ENCODE assay signal across 1 cellular context in the genomic region with DNA sequence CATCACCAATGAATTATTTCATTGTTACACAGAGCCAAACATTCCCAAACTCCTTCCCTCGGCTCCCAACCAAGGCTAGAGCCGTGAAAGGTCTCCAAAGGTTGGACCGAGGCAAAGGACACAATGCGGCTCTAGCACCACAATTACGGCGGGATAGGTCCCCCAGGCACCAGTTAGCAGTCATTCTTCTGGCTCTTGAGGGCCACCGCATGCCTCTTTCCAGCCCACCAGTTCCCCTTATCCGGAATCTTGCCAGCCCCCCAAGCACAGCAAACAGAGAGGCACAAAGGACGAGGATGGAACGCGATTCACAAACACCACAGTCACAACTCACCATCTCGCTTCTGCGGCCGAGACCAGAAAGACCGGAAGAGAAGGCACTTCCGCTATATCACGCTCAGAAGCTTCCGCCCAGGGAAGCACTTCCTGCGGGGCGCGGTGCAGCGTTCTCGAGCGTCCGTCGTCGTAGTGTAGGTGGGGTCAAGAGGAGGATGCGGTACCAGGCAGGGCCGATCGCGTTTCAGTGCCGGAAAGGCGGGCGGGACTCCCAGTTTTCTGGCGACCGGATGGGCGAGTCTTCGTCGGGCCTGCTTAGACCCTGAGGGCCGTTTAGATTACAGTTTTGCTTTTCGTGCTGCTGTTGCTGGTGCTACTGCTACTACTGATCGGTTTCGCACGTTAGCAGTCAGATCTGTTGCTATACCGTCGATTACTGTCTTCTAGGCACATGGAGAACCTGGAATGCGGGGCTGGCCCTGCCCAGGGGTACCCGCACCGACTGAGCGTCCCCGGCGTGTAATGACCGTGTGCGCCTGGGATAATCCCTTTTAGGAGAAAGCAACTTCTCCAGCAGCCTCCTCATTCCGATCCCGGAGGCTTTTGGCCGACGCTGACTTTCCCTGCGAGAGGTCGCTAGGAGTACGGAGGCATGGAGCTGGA.
TF ChIP-seq lines count a peak whose summit lies in the region.

A gene (minus strand): TSS at position 374 of the 939 bp plus-strand sequence. CDS start 37 bp downstream, at position 337.

TF ChIP-seq in K562, 482 proteins besides CTCF, POLR2A, EP300 and RAD21 (continued from another document and continues in another):
- TF ChIP-seq ZNF589 (CRISPR knock-in tag; IDR thresholded peaks at IDR 0.05; ENCODE audit: low read depth) (peak; percentile 12; the same call in 1 of the 2 replicates), PHF20 (IDR thresholded peaks at IDR 0.05; ENCODE audit: partially characterized antibody) (peak; percentile 99), MCM7 (IDR thresholded peaks at IDR 0.05) (peak in 1 of 2 experiments; percentile 55; a peak in 1 of 4 replicates), DPF2 (IDR thresholded peaks at IDR 0.05) (no peak; the same call in 1 of the 2 replicates), ZNF324 (CRISPR knock-in tag; IDR thresholded peaks at IDR 0.05) (0 out of 2 replicates have a peak, but pooled peaks have one; percentile 27), EP400 (IDR thresholded peaks at IDR 0.05) (peak; percentile 100), DACH1 (IDR thresholded peaks at IDR 0.05; ENCODE audit: partially characterized antibody) (no peak), ZNF175 (CRISPR knock-in tag; IDR thresholded peaks at IDR 0.05; ENCODE audit: low read depth) (no peak; the same call in 1 of the 2 replicates), MEF2A (IDR thresholded peaks at IDR 0.05; ENCODE audit: control insufficient read depth, low read depth, low read length) (peak; percentile 63), ZZZ3 (IDR thresholded peaks at IDR 0.05) (peak; percentile 99), KDM5B (IDR thresholded peaks at IDR 0.05; ENCODE audit: insufficient replicate concordance, low read depth, low read length) (peak; percentile 97), KDM4B (IDR thresholded peaks at IDR 0.05; ENCODE audit: borderline replicate concordance in 2 of 2, low read depth in 1 of 2) (peak in 1 of 2 experiments; percentile 99; a peak in 3 of 4 replicates), CC2D1A (IDR thresholded peaks at IDR 0.05) (peak; percentile 35; the same call in 1 of the 2 replicates), BRD9 (IDR thresholded peaks at IDR 0.05; ENCODE audit: low read depth, partially characterized antibody) (peak; percentile 100), NFE2 (IDR thresholded peaks at IDR 0.05; ENCODE audit: low read depth) (peak; percentile 53)
- TF ChIP-seq, protein P1, sequence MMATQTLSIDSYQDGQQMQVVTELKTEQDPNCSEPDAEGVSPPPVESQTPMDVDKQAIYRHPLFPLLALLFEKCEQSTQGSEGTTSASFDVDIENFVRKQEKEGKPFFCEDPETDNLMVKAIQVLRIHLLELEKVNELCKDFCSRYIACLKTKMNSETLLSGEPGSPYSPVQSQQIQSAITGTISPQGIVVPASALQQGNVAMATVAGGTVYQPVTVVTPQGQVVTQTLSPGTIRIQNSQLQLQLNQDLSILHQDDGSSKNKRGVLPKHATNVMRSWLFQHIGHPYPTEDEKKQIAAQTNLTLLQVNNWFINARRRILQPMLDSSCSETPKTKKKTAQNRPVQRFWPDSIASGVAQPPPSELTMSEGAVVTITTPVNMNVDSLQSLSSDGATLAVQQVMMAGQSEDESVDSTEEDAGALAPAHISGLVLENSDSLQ (IDR thresholded peaks at IDR 0.05): peak; percentile 74
- TF ChIP-seq, protein P2, sequence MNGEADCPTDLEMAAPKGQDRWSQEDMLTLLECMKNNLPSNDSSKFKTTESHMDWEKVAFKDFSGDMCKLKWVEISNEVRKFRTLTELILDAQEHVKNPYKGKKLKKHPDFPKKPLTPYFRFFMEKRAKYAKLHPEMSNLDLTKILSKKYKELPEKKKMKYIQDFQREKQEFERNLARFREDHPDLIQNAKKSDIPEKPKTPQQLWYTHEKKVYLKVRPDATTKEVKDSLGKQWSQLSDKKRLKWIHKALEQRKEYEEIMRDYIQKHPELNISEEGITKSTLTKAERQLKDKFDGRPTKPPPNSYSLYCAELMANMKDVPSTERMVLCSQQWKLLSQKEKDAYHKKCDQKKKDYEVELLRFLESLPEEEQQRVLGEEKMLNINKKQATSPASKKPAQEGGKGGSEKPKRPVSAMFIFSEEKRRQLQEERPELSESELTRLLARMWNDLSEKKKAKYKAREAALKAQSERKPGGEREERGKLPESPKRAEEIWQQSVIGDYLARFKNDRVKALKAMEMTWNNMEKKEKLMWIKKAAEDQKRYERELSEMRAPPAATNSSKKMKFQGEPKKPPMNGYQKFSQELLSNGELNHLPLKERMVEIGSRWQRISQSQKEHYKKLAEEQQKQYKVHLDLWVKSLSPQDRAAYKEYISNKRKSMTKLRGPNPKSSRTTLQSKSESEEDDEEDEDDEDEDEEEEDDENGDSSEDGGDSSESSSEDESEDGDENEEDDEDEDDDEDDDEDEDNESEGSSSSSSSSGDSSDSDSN (IDR thresholded peaks at IDR 0.05; ENCODE audit: borderline replicate concordance in 1 of 2, low read depth in 2 of 2, low read length in 2 of 2): no peak
- TF ChIP-seq, protein P3, sequence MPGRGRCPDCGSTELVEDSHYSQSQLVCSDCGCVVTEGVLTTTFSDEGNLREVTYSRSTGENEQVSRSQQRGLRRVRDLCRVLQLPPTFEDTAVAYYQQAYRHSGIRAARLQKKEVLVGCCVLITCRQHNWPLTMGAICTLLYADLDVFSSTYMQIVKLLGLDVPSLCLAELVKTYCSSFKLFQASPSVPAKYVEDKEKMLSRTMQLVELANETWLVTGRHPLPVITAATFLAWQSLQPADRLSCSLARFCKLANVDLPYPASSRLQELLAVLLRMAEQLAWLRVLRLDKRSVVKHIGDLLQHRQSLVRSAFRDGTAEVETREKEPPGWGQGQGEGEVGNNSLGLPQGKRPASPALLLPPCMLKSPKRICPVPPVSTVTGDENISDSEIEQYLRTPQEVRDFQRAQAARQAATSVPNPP (IDR thresholded peaks at IDR 0.05; ENCODE audit: borderline replicate concordance, insufficient read depth, insufficient read length): no peak
- TF ChIP-seq, protein P4, sequence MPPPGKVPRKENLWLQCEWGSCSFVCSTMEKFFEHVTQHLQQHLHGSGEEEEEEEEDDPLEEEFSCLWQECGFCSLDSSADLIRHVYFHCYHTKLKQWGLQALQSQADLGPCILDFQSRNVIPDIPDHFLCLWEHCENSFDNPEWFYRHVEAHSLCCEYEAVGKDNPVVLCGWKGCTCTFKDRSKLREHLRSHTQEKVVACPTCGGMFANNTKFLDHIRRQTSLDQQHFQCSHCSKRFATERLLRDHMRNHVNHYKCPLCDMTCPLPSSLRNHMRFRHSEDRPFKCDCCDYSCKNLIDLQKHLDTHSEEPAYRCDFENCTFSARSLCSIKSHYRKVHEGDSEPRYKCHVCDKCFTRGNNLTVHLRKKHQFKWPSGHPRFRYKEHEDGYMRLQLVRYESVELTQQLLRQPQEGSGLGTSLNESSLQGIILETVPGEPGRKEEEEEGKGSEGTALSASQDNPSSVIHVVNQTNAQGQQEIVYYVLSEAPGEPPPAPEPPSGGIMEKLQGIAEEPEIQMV (tag; conservative IDR thresholded peaks at IDR 0.05; ENCODE audit: low read depth): no peak
- TF ChIP-seq, protein P5, sequence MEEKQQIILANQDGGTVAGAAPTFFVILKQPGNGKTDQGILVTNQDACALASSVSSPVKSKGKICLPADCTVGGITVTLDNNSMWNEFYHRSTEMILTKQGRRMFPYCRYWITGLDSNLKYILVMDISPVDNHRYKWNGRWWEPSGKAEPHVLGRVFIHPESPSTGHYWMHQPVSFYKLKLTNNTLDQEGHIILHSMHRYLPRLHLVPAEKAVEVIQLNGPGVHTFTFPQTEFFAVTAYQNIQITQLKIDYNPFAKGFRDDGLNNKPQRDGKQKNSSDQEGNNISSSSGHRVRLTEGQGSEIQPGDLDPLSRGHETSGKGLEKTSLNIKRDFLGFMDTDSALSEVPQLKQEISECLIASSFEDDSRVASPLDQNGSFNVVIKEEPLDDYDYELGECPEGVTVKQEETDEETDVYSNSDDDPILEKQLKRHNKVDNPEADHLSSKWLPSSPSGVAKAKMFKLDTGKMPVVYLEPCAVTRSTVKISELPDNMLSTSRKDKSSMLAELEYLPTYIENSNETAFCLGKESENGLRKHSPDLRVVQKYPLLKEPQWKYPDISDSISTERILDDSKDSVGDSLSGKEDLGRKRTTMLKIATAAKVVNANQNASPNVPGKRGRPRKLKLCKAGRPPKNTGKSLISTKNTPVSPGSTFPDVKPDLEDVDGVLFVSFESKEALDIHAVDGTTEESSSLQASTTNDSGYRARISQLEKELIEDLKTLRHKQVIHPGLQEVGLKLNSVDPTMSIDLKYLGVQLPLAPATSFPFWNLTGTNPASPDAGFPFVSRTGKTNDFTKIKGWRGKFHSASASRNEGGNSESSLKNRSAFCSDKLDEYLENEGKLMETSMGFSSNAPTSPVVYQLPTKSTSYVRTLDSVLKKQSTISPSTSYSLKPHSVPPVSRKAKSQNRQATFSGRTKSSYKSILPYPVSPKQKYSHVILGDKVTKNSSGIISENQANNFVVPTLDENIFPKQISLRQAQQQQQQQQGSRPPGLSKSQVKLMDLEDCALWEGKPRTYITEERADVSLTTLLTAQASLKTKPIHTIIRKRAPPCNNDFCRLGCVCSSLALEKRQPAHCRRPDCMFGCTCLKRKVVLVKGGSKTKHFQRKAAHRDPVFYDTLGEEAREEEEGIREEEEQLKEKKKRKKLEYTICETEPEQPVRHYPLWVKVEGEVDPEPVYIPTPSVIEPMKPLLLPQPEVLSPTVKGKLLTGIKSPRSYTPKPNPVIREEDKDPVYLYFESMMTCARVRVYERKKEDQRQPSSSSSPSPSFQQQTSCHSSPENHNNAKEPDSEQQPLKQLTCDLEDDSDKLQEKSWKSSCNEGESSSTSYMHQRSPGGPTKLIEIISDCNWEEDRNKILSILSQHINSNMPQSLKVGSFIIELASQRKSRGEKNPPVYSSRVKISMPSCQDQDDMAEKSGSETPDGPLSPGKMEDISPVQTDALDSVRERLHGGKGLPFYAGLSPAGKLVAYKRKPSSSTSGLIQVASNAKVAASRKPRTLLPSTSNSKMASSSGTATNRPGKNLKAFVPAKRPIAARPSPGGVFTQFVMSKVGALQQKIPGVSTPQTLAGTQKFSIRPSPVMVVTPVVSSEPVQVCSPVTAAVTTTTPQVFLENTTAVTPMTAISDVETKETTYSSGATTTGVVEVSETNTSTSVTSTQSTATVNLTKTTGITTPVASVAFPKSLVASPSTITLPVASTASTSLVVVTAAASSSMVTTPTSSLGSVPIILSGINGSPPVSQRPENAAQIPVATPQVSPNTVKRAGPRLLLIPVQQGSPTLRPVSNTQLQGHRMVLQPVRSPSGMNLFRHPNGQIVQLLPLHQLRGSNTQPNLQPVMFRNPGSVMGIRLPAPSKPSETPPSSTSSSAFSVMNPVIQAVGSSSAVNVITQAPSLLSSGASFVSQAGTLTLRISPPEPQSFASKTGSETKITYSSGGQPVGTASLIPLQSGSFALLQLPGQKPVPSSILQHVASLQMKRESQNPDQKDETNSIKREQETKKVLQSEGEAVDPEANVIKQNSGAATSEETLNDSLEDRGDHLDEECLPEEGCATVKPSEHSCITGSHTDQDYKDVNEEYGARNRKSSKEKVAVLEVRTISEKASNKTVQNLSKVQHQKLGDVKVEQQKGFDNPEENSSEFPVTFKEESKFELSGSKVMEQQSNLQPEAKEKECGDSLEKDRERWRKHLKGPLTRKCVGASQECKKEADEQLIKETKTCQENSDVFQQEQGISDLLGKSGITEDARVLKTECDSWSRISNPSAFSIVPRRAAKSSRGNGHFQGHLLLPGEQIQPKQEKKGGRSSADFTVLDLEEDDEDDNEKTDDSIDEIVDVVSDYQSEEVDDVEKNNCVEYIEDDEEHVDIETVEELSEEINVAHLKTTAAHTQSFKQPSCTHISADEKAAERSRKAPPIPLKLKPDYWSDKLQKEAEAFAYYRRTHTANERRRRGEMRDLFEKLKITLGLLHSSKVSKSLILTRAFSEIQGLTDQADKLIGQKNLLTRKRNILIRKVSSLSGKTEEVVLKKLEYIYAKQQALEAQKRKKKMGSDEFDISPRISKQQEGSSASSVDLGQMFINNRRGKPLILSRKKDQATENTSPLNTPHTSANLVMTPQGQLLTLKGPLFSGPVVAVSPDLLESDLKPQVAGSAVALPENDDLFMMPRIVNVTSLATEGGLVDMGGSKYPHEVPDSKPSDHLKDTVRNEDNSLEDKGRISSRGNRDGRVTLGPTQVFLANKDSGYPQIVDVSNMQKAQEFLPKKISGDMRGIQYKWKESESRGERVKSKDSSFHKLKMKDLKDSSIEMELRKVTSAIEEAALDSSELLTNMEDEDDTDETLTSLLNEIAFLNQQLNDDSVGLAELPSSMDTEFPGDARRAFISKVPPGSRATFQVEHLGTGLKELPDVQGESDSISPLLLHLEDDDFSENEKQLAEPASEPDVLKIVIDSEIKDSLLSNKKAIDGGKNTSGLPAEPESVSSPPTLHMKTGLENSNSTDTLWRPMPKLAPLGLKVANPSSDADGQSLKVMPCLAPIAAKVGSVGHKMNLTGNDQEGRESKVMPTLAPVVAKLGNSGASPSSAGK (IDR thresholded peaks at IDR 0.05): peak; percentile 79
- TF ChIP-seq, protein P6, sequence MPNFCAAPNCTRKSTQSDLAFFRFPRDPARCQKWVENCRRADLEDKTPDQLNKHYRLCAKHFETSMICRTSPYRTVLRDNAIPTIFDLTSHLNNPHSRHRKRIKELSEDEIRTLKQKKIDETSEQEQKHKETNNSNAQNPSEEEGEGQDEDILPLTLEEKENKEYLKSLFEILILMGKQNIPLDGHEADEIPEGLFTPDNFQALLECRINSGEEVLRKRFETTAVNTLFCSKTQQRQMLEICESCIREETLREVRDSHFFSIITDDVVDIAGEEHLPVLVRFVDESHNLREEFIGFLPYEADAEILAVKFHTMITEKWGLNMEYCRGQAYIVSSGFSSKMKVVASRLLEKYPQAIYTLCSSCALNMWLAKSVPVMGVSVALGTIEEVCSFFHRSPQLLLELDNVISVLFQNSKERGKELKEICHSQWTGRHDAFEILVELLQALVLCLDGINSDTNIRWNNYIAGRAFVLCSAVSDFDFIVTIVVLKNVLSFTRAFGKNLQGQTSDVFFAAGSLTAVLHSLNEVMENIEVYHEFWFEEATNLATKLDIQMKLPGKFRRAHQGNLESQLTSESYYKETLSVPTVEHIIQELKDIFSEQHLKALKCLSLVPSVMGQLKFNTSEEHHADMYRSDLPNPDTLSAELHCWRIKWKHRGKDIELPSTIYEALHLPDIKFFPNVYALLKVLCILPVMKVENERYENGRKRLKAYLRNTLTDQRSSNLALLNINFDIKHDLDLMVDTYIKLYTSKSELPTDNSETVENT (CRISPR knock-in tag; IDR thresholded peaks at IDR 0.05): peak; percentile 69; the same call in 1 of the 2 replicates
- TF ChIP-seq, protein P7, sequence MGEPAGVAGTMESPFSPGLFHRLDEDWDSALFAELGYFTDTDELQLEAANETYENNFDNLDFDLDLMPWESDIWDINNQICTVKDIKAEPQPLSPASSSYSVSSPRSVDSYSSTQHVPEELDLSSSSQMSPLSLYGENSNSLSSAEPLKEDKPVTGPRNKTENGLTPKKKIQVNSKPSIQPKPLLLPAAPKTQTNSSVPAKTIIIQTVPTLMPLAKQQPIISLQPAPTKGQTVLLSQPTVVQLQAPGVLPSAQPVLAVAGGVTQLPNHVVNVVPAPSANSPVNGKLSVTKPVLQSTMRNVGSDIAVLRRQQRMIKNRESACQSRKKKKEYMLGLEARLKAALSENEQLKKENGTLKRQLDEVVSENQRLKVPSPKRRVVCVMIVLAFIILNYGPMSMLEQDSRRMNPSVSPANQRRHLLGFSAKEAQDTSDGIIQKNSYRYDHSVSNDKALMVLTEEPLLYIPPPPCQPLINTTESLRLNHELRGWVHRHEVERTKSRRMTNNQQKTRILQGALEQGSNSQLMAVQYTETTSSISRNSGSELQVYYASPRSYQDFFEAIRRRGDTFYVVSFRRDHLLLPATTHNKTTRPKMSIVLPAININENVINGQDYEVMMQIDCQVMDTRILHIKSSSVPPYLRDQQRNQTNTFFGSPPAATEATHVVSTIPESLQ (CRISPR knock-in tag; IDR thresholded peaks at IDR 0.05): peak; percentile 91
- TF ChIP-seq, protein P8, sequence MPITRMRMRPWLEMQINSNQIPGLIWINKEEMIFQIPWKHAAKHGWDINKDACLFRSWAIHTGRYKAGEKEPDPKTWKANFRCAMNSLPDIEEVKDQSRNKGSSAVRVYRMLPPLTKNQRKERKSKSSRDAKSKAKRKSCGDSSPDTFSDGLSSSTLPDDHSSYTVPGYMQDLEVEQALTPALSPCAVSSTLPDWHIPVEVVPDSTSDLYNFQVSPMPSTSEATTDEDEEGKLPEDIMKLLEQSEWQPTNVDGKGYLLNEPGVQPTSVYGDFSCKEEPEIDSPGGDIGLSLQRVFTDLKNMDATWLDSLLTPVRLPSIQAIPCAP (CRISPR knock-in tag; IDR thresholded peaks at IDR 0.05; ENCODE audit: borderline replicate concordance): no peak
